9 cellular contexts compared by ENCODE assay signal in the genomic region with DNA sequence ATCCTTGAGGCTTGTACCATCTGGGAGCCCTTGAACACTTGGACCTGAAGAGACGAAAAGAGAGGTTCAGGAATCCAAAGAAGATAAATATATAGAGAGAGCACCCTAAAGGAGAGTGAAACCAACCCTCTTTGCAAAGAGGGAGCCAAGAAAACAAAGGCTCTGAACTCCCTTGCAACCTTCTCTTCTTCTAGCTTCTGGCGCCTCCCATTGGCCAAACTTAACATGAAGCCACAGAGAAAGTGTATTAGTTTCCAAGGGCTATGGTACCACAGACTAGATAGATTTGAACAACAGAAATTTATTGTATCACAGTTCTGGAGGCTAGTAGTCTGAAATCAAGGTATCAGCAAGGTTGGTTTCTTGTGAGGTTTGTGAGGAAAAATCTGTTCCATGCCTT.
DNase-seq lines count a peak whose midpoint lies in the region; ATAC-seq and TF ChIP-seq lines count a peak whose summit lies in the region.
"Had no signal": no experiment of that assay in that cellular context is flagged by ENCODE, and none has a peak within 500 bp of the region (broad histone marks: within the 10 kb centered on the region; RNA-seq: fewer than 3 reads in every experiment).

No MANE protein-coding gene starts in this region.

- H3K36me3 Mint-ChIP-seq in natural killer cell: no peaks in the 10 kb centered on the region

- no peak overlapping the region for H3K27ac Mint-ChIP-seq in natural killer cell

- H3K27me3 Mint-ChIP-seq in natural killer cell (ENCODE audit: low read depth in 2 of 2): no peaks in the 10 kb centered on the region

- H3F3A ChIP-seq in OCI-LY1 (ENCODE audit: insufficient read depth, low read length): no peaks in the 10 kb centered on the region

- no peak overlapping the region for H2AFZ ChIP-seq in OCI-LY1 (ENCODE audit: low read length)

- 30% methylated on average over 2 of the region's 2 CpGs for WGBS in right cardiac atrium
- WGBS in thyroid gland, 2 donors: 12 to 21% methylated on average over 2 of the region's 2 CpGs

- H3K4me1 ChIP-seq in right cardiac atrium (ENCODE audit: control insufficient read depth, insufficient read depth, low read length): no peaks in the 10 kb centered on the region
- H3K4me1 ChIP-seq in OCI-LY1 (ENCODE audit: insufficient read depth, low read length, severe bottlenecking): no peaks in the 10 kb centered on the region
- no peaks in the 10 kb centered on the region for H3K4me1 ChIP-seq in thyroid gland

- H4K20me1 ChIP-seq in OCI-LY1 (ENCODE audit: insufficient read depth, low read length): no peaks in the 10 kb centered on the region

- no peak overlapping the region for H3K9ac ChIP-seq in OCI-LY1 (ENCODE audit: low read length)

- H3K9me3 Mint-ChIP-seq in natural killer cell: peaks cover 8 to 11% of the 10 kb centered on the region in 2 donors

- no peak overlapping the region for H3K4me3 Mint-ChIP-seq in natural killer cell

- H3K27ac ChIP-seq in right cardiac atrium (ENCODE audit: low read length) (no peak overlapping the region), OCI-LY1 (ENCODE audit: low read depth, low read length, poor library complexity, severe bottlenecking) (no peak overlapping the region), thyroid gland (no peak overlapping the region)

- peak; percentile 62; the same call in 1 of the 2 replicates for TF ChIP-seq CTCF in OCI-LY1 (IDR thresholded peaks at IDR 0.05; ENCODE audit: low read length)
- peak in 5 of 6 experiments; percentile 14 to 73 (median 53) for TF ChIP-seq CTCF in thyroid gland (IDR thresholded peaks at IDR 0.05)
- TF ChIP-seq CTCF in natural killer cell (IDR thresholded peaks at IDR 0.05): no peak

- DNase-seq in Right ventricle myocardium superior (no peak), right cardiac atrium (no peak), foreskin melanocyte (peak; percentile 6), thyroid gland (peak; percentile 56 to 74), natural killer cell (no peak)
- no peak for DNase-seq in activated CD8-positive, alpha-beta memory T cell treated with anti-CD3 and anti-CD28 coated beads for 24 hours
- no peak for DNase-seq in NK-92 treated with Interleukin-12 subunit alpha and Interleukin-12 subunit beta, amount 100 ng/mL, for 24 hours (lab: John Stamatoyannopoulos, UW)
- DNase-seq: DND-41 had no signal

- no peak overlapping the region for H3K4me2 ChIP-seq in OCI-LY1 (ENCODE audit: low read length)

- TF ChIP-seq POLR2A in thyroid gland (IDR thresholded peaks at IDR 0.05): no peak

- ATAC-seq in Right ventricle myocardium superior (ENCODE audit: poor library complexity): peak; percentile 64
- ATAC-seq in right cardiac atrium: no peak
- ATAC-seq in natural killer cell: no peak

- intact Hi-C loops in Right ventricle myocardium superior (cut with DNase I) (no loop called here), right cardiac atrium (cut with DNase I) (no loop called here), thyroid gland (cut with DNase I) (loop anchor here (10.0 kb wide), 1 partner anchor 486 kb away; no protein-coding TSS in a partner anchor), natural killer cell (cut with micrococcal nuclease) (no loop called here)

- H3K36me3 ChIP-seq in OCI-LY1 (ENCODE audit: insufficient read depth, low read length) (no peaks in the 10 kb centered on the region), thyroid gland (no peaks in the 10 kb centered on the region)

- H3K9me2 ChIP-seq in OCI-LY1 (ENCODE audit: low read depth, low read length): no peaks in the 10 kb centered on the region

- H3K9me3 ChIP-seq in right cardiac atrium (ENCODE audit: control insufficient read depth, low read length) (no peaks in the 10 kb centered on the region), OCI-LY1 (ENCODE audit: low read length) (no peaks in the 10 kb centered on the region), thyroid gland (no peaks in the 10 kb centered on the region)

- H3K27me3 ChIP-seq in right cardiac atrium (ENCODE audit: control insufficient read depth, insufficient read depth) (no peaks in the 10 kb centered on the region), OCI-LY1 (ENCODE audit: insufficient read depth, low read length) (no peaks in the 10 kb centered on the region), thyroid gland (no peaks in the 10 kb centered on the region)

- H3K4me3 ChIP-seq in right cardiac atrium (ENCODE audit: low read length) (no peak overlapping the region), OCI-LY1 (ENCODE audit: low read depth, low read length, poor library complexity, severe bottlenecking) (no peak overlapping the region), thyroid gland (replicated peaks in 1 of 3) (no peak overlapping the region)

- no peaks in the 10 kb centered on the region for H3K4me1 Mint-ChIP-seq in natural killer cell

- no peaks in the 10 kb centered on the region for H3K79me2 ChIP-seq in OCI-LY1 (ENCODE audit: insufficient read depth, low read length)

Comparison
In these comparisons a context has a peak if more than half of its experiments do, and no peak if none do; other contexts are left out.
1. DNase-seq: peak in foreskin melanocyte (single experiment) and thyroid gland (2 of 2); none in Right ventricle myocardium superior (single experiment), right cardiac atrium (0 of 3), natural killer cell (single experiment), activated CD8-positive, alpha-beta memory T cell treated with anti-CD3 and anti-CD28 coated beads for 24 hours (single experiment) and NK-92 treated with Interleukin-12 subunit alpha and Interleukin-12 subunit beta, amount 100 ng/mL, for 24 hours (single experiment).